ENCODE assay signal across 8 cellular contexts in the genomic region with DNA sequence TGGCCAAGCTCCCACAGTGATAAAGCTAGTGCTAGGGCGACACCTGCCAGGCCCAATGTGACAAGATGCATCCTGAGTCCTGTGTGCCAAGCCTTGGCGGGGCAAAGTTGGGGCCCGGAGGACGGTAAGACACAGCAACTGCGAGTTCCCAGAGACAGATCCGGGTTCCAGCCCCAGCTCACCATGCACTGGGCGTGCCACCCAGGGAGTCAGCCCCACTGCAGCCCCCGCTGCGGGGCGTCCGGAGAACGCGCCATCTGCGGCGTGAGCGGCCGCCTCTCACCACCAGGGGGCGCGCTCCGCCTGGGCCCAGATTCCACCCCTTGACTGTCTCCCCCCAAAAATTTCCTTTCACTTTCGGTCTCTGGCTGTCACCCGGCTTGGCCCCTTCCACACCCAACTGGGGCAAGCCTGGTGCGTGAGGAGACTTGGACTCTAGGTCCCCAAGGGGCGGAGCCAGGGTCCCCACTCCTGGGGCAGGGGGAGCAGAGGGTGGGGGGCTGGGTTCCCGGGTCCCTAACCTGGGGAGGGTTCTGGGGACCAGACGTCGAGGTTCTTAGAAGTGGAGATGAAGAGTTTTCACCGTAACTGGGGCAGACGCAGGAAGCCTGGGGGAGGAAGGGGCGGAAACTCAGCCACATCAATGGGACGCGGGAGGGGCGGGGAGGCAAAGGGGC. TPM values are rescaled to one million over a fixed set of nuclear protein-coding genes. Genes with fewer than 3 reads are reported as not detected.
DNase-seq lines count a peak whose midpoint lies in the region; ATAC-seq and TF ChIP-seq lines count a peak whose summit lies in the region.

TSS of gene FLT3LG (plus strand) at position 348 of the 677 bp plus-strand sequence. CDS start 425 bp downstream, outside the sequence.

- no peaks in the 10 kb centered on the region for H3K9me2 ChIP-seq in Karpas-422 (replicated peaks; ENCODE audit: insufficient read depth, low read length)

- peaks cover 27% of the 10 kb centered on the region for H3K4me1 ChIP-seq in Karpas-422 (ENCODE audit: low read length)
- peaks cover 0 to 57% (median 13%) of the 10 kb centered on the region in 12 donors for H3K4me1 ChIP-seq in heart left ventricle
- no peaks in the 10 kb centered on the region for H3K4me1 ChIP-seq in urinary bladder (ENCODE audit: insufficient read depth)

- H3K79me2 ChIP-seq in Karpas-422 (ENCODE audit: low read length) = no peaks in the 10 kb centered on the region

- peak; percentile 44 to 79 (median 65) for ATAC-seq in heart left ventricle

- peak within 1 kb of the TSS; percentile 98 for H3K4me3 Mint-ChIP-seq in activated naive CD8-positive, alpha-beta T cell treated with anti-CD3 and anti-CD28 coated beads for 36 hours
- no peak within 1 kb of the TSS for H3K4me3 Mint-ChIP-seq in progenitor cell of endocrine pancreas (ENCODE audit: low read depth)

- H3K4me1 Mint-ChIP-seq in activated naive CD8-positive, alpha-beta T cell treated with anti-CD3 and anti-CD28 coated beads for 36 hours = peaks cover 55% of the 10 kb centered on the region
- peaks cover 4% of the 10 kb centered on the region for H3K4me1 Mint-ChIP-seq in progenitor cell of endocrine pancreas (ENCODE audit: low read depth)

- H3K36me3 ChIP-seq in Karpas-422 (ENCODE audit: insufficient read depth, low read length) (no peaks in the 10 kb centered on the region), heart left ventricle (peaks cover 0 to 12% (median 0%) of the 10 kb centered on the region in 9 donors), urinary bladder (ENCODE audit: insufficient read depth) (no peaks in the 10 kb centered on the region)

- no peaks in the 10 kb centered on the region for H4K20me1 ChIP-seq in Karpas-422 (ENCODE audit: insufficient read depth, low read depth, low read length)

- H2AFZ ChIP-seq in Karpas-422 (ENCODE audit: low read length) = peak within 1 kb of the TSS; percentile 78

- H3K4me3 ChIP-seq in Karpas-422 (ENCODE audit: low read length) (peak within 1 kb of the TSS; percentile 75), heart left ventricle (peak within 1 kb of the TSS; percentile 33 to 93 (median 68)), urinary bladder (ENCODE audit: low read depth, low read length) (peak within 1 kb of the TSS; percentile 77)

- peak within 1 kb of the TSS; percentile 90 for H3K4me2 ChIP-seq in Karpas-422 (ENCODE audit: low read depth, low read length, poor library complexity, severe bottlenecking)

- H3K9me3 ChIP-seq in Karpas-422 (ENCODE audit: low read length) (no peaks in the 10 kb centered on the region), heart left ventricle (no peaks in the 10 kb centered on the region)

- peak in 1 of 2 donors; percentile 41 for TF ChIP-seq POLR2A in heart left ventricle (IDR thresholded peaks at IDR 0.05)

- H3K27ac Mint-ChIP-seq in activated naive CD8-positive, alpha-beta T cell treated with anti-CD3 and anti-CD28 coated beads for 36 hours = peak within 1 kb of the TSS; percentile 95
- H3K27ac Mint-ChIP-seq in progenitor cell of endocrine pancreas = no peak within 1 kb of the TSS

- no peaks in the 10 kb centered on the region for H3K9me3 Mint-ChIP-seq in activated naive CD8-positive, alpha-beta T cell treated with anti-CD3 and anti-CD28 coated beads for 36 hours
- no peaks in the 10 kb centered on the region for H3K9me3 Mint-ChIP-seq in progenitor cell of endocrine pancreas (ENCODE audit: low read depth)

- peaks cover 31% of the 10 kb centered on the region for H3K36me3 Mint-ChIP-seq in activated naive CD8-positive, alpha-beta T cell treated with anti-CD3 and anti-CD28 coated beads for 36 hours
- peaks cover 1% of the 10 kb centered on the region for H3K36me3 Mint-ChIP-seq in progenitor cell of endocrine pancreas (ENCODE audit: insufficient read depth)

- H3K27ac ChIP-seq in Karpas-422 (ENCODE audit: low read length) (no peak within 1 kb of the TSS), heart left ventricle (peak within 1 kb of the TSS; percentile 76 to 96 (median 90)), urinary bladder (ENCODE audit: low read depth) (peak within 1 kb of the TSS; percentile 53)

- DNase-seq in COLO829 (ENCODE audit: low spot score) (peak; percentile 78), GM20000 (ENCODE audit: low spot score) (peak; percentile 93), Karpas-422 (peak; percentile 96), SW480 (ENCODE audit: low spot score) (peak; percentile 85), heart left ventricle (peak; percentile 74 to 90 (median 83)), progenitor cell of endocrine pancreas (ENCODE audit: low spot score, unreplicated experiment) (peak; percentile 55)
- DNase-seq in activated naive CD8-positive, alpha-beta T cell treated with anti-CD3 and anti-CD28 coated beads for 36 hours = peak; percentile 92

- peak within 1 kb of the TSS; percentile 82 for H3K9ac ChIP-seq in Karpas-422 (ENCODE audit: low read length)

- H3K27me3 ChIP-seq in Karpas-422 (ENCODE audit: low read length) = no peaks in the 10 kb centered on the region
- H3K27me3 ChIP-seq in heart left ventricle = peaks cover 0 to 6% (median 0%) of the 10 kb centered on the region in 9 donors

- TF ChIP-seq CTCF in GM20000 (IDR thresholded peaks at IDR 0.05; ENCODE audit: extremely low read depth, missing control alignments) (peak; percentile 79), heart left ventricle (IDR thresholded peaks at IDR 0.05) (peak; percentile 96 to 100 (median 99)), progenitor cell of endocrine pancreas (IDR thresholded peaks at IDR 0.05; ENCODE audit: unreplicated experiment) (peak; percentile 98)

- 1 to 4% (median 1%) methylated on average over 18 to 33 of the region's 33 CpGs for WGBS in heart left ventricle, 4 donors
- WGBS in urinary bladder = under 1% methylated on average over 33 of the region's 33 CpGs

- no peaks in the 10 kb centered on the region for H3K27me3 Mint-ChIP-seq in activated naive CD8-positive, alpha-beta T cell treated with anti-CD3 and anti-CD28 coated beads for 36 hours
- peaks cover 18% of the 10 kb centered on the region for H3K27me3 Mint-ChIP-seq in progenitor cell of endocrine pancreas

- intact Hi-C loops in heart left ventricle (cut with DNase I) = loop anchor here in 1 of 10 donors (1.0 kb wide), 1 partner anchor 73 kb away; no protein-coding TSS in a partner anchor

RNA-seq across cellular contexts. Expression of gene FLT3LG, which starts in this region (rescaled TPM):
- 18.8 and 19.3 TPM in 2 replicates for total RNA-seq in Karpas-422 (2014; rRNA removed; shearing (Covaris generic); ENCODE audit: low replicate concordance)
- 10 to 100 TPM; 61.0 to 63.5 TPM for total RNA-seq in activated naive CD8-positive, alpha-beta T cell treated with anti-CD3 and anti-CD28 coated beads for 36 hours
- total RNA-seq in heart left ventricle (10 to 100 TPM in 1 of 9 donors, 1 to 10 TPM in 8; 1.7 to 13.4 (median 2.4) TPM), progenitor cell of endocrine pancreas (0.96 and 1.1 TPM in 2 replicates), urinary bladder (3.4 TPM)
- polyA plus RNA-seq in heart left ventricle (1 to 10 TPM; 2.9 to 5.5 TPM), urinary bladder (18.8 TPM)
